ENCODE assay signal across 10 cellular contexts in genomic region chr3:184765730-184766074, GRCh38. TPM values are rescaled to one million over a fixed set of nuclear protein-coding genes. Genes with fewer than 3 reads are reported as not detected.
A peak's percentile ranks its signal among the peaks of the same experiment; 100 is the strongest.
DNase-seq lines count a peak whose midpoint lies in the region; ATAC-seq and TF ChIP-seq lines count a peak whose summit lies in the region.
"Had no signal": no experiment of that assay in that cellular context is flagged by ENCODE, and none has a peak within 500 bp of the region (broad histone marks: within the 10 kb centered on the region; RNA-seq: fewer than 3 reads in every experiment).

No MANE protein-coding gene starts in this region.

- no peaks in the 10 kb centered on the region for H3K9me3 Mint-ChIP-seq in activated naive CD4-positive, alpha-beta T cell treated with anti-CD3 and anti-CD28 coated beads, Interleukin-2, amount 50 U/mL, for 72 hours

- DNase-seq in AG08395 (ENCODE audit: low spot score), result peak; percentile 34
- peak; percentile 40 for DNase-seq in LHCN-M2 (ENCODE audit: low read depth)
- no peak for DNase-seq in activated naive CD4-positive, alpha-beta T cell treated with anti-CD3 and anti-CD28 coated beads, Interleukin-2, amount 50 U/mL, for 72 hours (ENCODE audit: low spot score in 2 of 2)
- DNase-seq in tibial artery, result no peak
- no peak for DNase-seq in Right ventricle myocardium inferior (ENCODE audit: missing footprints)
- DNase-seq: NCI-H226 had no signal

- no peak overlapping the region for H3K27ac ChIP-seq in tibial artery
- H3K27ac ChIP-seq: tibial nerve had no signal

- H3K4me1 ChIP-seq in tibial artery, result peaks cover 0 to 10% (median 5%) of the 10 kb centered on the region in 4 donors

- no peak for TF ChIP-seq CTCF in tibial artery (IDR thresholded peaks at IDR 0.05)

- no peaks in the 10 kb centered on the region for H3K9me3 ChIP-seq in tibial artery
- H3K9me3 ChIP-seq: tibial nerve had no signal

- H3K27me3 ChIP-seq in tibial artery, result peaks cover 0 to 12% of the 10 kb centered on the region in 2 donors

- intact Hi-C loops in tibial artery (cut with DNase I; ENCODE audit: low total_unique reads) (no loop called here), Right ventricle myocardium inferior (cut with DNase I) (no loop called here)

- H3K36me3 Mint-ChIP-seq in activated naive CD4-positive, alpha-beta T cell treated with anti-CD3 and anti-CD28 coated beads, Interleukin-2, amount 50 U/mL, for 72 hours, result no peaks in the 10 kb centered on the region

- ATAC-seq in GM19463 (IDR thresholded peaks at IDR 0.05; ENCODE audit: unreplicated experiment) (peak; percentile 68), esophagus mucosa (peak; percentile 83), HG02763 (IDR thresholded peaks at IDR 0.05; ENCODE audit: unreplicated experiment) (no peak), Right ventricle myocardium inferior (no peak)
- no peak for ATAC-seq in activated naive CD4-positive, alpha-beta T cell treated with anti-CD3 and anti-CD28 coated beads, Interleukin-2, amount 50 U/mL, for 72 hours

- no peak overlapping the region for H3K27ac Mint-ChIP-seq in activated naive CD4-positive, alpha-beta T cell treated with anti-CD3 and anti-CD28 coated beads, Interleukin-2, amount 50 U/mL, for 72 hours

- no peaks in the 10 kb centered on the region for H3K36me3 ChIP-seq in tibial artery
- H3K36me3 ChIP-seq: tibial nerve had no signal

- no peak overlapping the region for H3K4me3 ChIP-seq in tibial artery
- H3K4me3 ChIP-seq: tibial nerve had no signal

RNA-seq across cellular contexts. Expression of gene VPS8, which starts 46.3 kb away (rescaled TPM):
- total RNA-seq in LHCN-M2 (2014; rRNA removed) (29.4 and 43.5 TPM in 2 replicates), esophagus mucosa (30.4 TPM), Right ventricle myocardium inferior (46.1 TPM)
- 10.8 TPM for polyA plus RNA-seq in LHCN-M2 (2012)
- total RNA-seq in activated naive CD4-positive, alpha-beta T cell treated with anti-CD3 and anti-CD28 coated beads, Interleukin-2, amount 50 U/mL, for 72 hours, result 10 to 100 TPM; 45.9 to 72.4 TPM

RNA-seq across cellular contexts. Expression of gene MAGEF1, which starts 53.8 kb away (rescaled TPM):
- total RNA-seq in LHCN-M2 (2014; rRNA removed), result 49.2 and 53.7 TPM in 2 replicates
- 27.2 TPM for polyA plus RNA-seq in LHCN-M2 (2012)
- 16.1 TPM for total RNA-seq in esophagus mucosa
- 10 to 100 TPM in 1 of 2 donors, 1 to 10 TPM in 1; 5.3 to 15.7 TPM for total RNA-seq in activated naive CD4-positive, alpha-beta T cell treated with anti-CD3 and anti-CD28 coated beads, Interleukin-2, amount 50 U/mL, for 72 hours
- 31.3 TPM for total RNA-seq in Right ventricle myocardium inferior

Comparison
In these comparisons a context has a peak if more than half of its experiments do, and no peak if none do; other contexts are left out.
1. DNase-seq: peak in AG08395 (single experiment) and LHCN-M2 (single experiment); none in activated naive CD4-positive, alpha-beta T cell treated with anti-CD3 and anti-CD28 coated beads, Interleukin-2, amount 50 U/mL, for 72 hours (0 of 2), tibial artery (0 of 2) and Right ventricle myocardium inferior (single experiment).
2. ATAC-seq: peak in GM19463 (single experiment) and esophagus mucosa (single experiment); none in activated naive CD4-positive, alpha-beta T cell treated with anti-CD3 and anti-CD28 coated beads, Interleukin-2, amount 50 U/mL, for 72 hours (0 of 2), HG02763 (single experiment) and Right ventricle myocardium inferior (single experiment).